ENCODE assay signal across 1 cellular context in the genomic region with DNA sequence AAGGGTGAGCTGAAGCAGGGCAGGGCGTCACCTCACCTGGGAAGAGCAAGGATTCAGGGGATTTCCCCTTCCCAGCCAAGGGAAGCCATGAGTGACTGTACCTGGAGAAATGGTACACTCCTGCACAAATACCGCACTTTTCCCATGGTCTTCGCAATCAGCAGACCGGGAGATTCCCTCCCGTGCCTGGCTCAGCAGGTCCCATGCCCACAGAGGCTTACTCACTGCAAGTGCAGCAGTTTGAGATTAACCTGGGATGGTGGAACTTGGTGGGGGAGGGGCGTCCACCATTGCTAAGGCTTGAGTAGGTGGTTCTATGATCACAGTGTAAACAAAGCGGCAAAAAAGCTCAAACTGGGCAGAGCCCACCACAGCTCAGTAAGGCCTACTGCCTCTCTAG.
TF ChIP-seq lines count a peak whose summit lies in the region.

No MANE protein-coding gene starts in this region.

TF ChIP-seq in HepG2, 621 proteins besides CTCF, POLR2A, EP300 and RAD21:
- TF ChIP-seq, protein P1, sequence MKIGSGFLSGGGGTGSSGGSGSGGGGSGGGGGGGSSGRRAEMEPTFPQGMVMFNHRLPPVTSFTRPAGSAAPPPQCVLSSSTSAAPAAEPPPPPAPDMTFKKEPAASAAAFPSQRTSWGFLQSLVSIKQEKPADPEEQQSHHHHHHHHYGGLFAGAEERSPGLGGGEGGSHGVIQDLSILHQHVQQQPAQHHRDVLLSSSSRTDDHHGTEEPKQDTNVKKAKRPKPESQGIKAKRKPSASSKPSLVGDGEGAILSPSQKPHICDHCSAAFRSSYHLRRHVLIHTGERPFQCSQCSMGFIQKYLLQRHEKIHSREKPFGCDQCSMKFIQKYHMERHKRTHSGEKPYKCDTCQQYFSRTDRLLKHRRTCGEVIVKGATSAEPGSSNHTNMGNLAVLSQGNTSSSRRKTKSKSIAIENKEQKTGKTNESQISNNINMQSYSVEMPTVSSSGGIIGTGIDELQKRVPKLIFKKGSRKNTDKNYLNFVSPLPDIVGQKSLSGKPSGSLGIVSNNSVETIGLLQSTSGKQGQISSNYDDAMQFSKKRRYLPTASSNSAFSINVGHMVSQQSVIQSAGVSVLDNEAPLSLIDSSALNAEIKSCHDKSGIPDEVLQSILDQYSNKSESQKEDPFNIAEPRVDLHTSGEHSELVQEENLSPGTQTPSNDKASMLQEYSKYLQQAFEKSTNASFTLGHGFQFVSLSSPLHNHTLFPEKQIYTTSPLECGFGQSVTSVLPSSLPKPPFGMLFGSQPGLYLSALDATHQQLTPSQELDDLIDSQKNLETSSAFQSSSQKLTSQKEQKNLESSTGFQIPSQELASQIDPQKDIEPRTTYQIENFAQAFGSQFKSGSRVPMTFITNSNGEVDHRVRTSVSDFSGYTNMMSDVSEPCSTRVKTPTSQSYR (CRISPR knock-in tag; IDR thresholded peaks at IDR 0.05; ENCODE audit: borderline replicate concordance) = peak; percentile 71
- TF ChIP-seq ZNF619 (CRISPR knock-in tag; IDR thresholded peaks at IDR 0.05) = no peak
- TF ChIP-seq, protein P2, sequence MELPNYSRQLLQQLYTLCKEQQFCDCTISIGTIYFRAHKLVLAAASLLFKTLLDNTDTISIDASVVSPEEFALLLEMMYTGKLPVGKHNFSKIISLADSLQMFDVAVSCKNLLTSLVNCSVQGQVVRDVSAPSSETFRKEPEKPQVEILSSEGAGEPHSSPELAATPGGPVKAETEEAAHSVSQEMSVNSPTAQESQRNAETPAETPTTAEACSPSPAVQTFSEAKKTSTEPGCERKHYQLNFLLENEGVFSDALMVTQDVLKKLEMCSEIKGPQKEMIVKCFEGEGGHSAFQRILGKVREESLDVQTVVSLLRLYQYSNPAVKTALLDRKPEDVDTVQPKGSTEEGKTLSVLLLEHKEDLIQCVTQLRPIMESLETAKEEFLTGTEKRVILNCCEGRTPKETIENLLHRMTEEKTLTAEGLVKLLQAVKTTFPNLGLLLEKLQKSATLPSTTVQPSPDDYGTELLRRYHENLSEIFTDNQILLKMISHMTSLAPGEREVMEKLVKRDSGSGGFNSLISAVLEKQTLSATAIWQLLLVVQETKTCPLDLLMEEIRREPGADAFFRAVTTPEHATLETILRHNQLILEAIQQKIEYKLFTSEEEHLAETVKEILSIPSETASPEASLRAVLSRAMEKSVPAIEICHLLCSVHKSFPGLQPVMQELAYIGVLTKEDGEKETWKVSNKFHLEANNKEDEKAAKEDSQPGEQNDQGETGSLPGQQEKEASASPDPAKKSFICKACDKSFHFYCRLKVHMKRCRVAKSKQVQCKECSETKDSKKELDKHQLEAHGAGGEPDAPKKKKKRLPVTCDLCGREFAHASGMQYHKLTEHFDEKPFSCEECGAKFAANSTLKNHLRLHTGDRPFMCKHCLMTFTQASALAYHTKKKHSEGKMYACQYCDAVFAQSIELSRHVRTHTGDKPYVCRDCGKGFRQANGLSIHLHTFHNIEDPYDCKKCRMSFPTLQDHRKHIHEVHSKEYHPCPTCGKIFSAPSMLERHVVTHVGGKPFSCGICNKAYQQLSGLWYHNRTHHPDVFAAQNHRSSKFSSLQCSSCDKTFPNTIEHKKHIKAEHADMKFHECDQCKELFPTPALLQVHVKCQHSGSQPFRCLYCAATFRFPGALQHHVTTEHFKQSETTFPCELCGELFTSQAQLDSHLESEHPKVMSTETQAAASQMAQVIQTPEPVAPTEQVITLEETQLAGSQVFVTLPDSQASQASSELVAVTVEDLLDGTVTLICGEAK (IDR thresholded peaks at IDR 0.05) = no peak
- TF ChIP-seq, protein P2 (CRISPR knock-in tag; IDR thresholded peaks at IDR 0.05) = 0 out of 2 replicates have a peak, but pooled peaks have one; percentile 23
